ENCODE assay signal across 11 cellular contexts in the genomic region with DNA sequence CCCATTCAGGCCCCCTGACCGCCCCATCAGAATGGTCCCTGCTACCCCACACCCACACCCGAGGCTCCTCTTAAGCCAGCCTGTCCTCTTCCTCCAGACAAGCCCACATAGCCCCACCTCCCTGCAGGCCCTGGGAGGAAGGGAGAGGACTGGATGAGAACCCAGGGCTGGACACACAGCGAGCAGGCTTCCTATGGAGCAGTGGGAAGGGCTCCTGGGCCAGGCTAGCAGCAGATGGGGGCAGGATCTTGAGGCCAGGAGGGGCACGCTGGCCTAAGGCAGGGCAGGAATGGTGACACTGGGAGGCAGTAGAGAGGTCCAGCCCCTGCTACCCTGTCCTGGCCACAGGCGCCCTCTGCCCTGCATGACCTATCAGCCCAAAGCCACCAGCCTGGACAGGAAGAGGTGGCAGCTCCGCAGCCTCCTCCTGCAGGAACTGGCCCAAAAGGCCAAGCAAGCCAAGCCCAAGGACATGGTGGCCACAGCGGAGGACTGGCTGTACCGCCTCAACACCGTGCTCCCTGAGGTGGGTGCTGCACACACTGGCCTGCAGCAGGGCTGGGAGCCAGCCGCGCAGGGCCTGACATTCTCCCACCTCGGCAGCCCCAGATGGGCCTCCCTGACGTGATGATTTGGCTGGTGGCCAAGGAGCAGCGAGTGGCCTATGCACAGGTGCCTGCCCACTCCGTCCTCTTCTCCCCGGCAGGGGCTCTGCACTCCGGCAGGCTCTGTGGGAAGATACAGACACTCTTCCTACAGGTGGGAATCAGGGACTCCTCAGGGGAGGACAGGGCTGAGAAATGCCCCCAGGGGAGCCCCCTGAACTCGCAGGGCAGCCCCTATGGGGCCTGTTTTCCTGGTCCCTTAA. TPM values are rescaled to one million over a fixed set of nuclear protein-coding genes. Genes with fewer than 3 reads are reported as not detected.
DNase-seq lines count a peak whose midpoint lies in the region; ATAC-seq and TF ChIP-seq lines count a peak whose summit lies in the region.
"Had no signal": no experiment of that assay in that cellular context is flagged by ENCODE, and none has a peak within 500 bp of the region (broad histone marks: within the 10 kb centered on the region; RNA-seq: fewer than 3 reads in every experiment).

No MANE protein-coding gene starts in this region.

- H3K27me3 ChIP-seq in psoas muscle (ENCODE audit: insufficient read depth in 3 of 3, low read length in 2 of 3), result no peaks in the 10 kb centered on the region

- no peaks in the 10 kb centered on the region for H3K4me1 ChIP-seq in psoas muscle

- no peak for TF ChIP-seq CTCF in psoas muscle (IDR thresholded peaks at IDR 0.05)

- WGBS in psoas muscle, 3 donors, result 36 to 43% (median 38%) methylated on average over 18 of the region's 18 CpGs

- intact Hi-C loops in Right ventricle myocardium superior (cut with DNase I), result no loop called here
- intact Hi-C loops in psoas muscle (cut with DNase I), result no loop called here

- H3K36me3 ChIP-seq in psoas muscle (ENCODE audit: insufficient read depth in 1 of 2, low read depth in 1 of 2), result no peaks in the 10 kb centered on the region
- H3K36me3 ChIP-seq: thoracic aorta had no signal

- no peak overlapping the region for H3K4me3 ChIP-seq in psoas muscle
- H3K4me3 ChIP-seq: thoracic aorta had no signal

- DNase-seq in HuH-7 (ENCODE audit: low spot score) (peak; percentile 75), NCI-H774 (lab: John Stamatoyannopoulos, UW) (peak; percentile 17), Right ventricle myocardium superior (peak; percentile 48), psoas muscle (no peak), 8988T (no peak)
- DNase-seq: activated CD4-positive, alpha-beta memory T cell treated with anti-CD3 and anti-CD28 coated beads, Interleukin-2, amount 10 ng/mL, durations not matched to agents 7 days and 5 days; Karpas-422 had no signal

- H3K27ac ChIP-seq in psoas muscle, result no peak overlapping the region
- H3K27ac ChIP-seq: thoracic aorta had no signal

- H3K9me3 ChIP-seq in psoas muscle, result no peaks in the 10 kb centered on the region
- H3K9me3 ChIP-seq: thoracic aorta had no signal

- ATAC-seq in Right ventricle myocardium superior (ENCODE audit: poor library complexity) (peak; percentile 55), psoas muscle (peak; percentile 21 to 43 (median 34)), HG03135 (IDR thresholded peaks at IDR 0.05; ENCODE audit: unreplicated experiment) (no peak), GM21825 (IDR thresholded peaks at IDR 0.05; ENCODE audit: unreplicated experiment) (no peak), GM19351 (IDR thresholded peaks at IDR 0.05; ENCODE audit: unreplicated experiment) (no peak)

RNA-seq across cellular contexts. Expression of gene FER1L5, which starts 43.3 kb away (rescaled TPM):
- total RNA-seq in Right ventricle myocardium superior, result not detected
- not detected for total RNA-seq in psoas muscle
- polyA plus RNA-seq in psoas muscle, result under 1 TPM in 1 of 3 donors, not detected in 2; 0.01 TPM
- total RNA-seq: activated CD4-positive, alpha-beta memory T cell treated with anti-CD3 and anti-CD28 coated beads, Interleukin-2, amount 10 ng/mL, durations not matched to agents 7 days and 5 days; thoracic aorta had no signal

RNA-seq across cellular contexts. Expression of gene KANSL3, which starts 47.7 kb away (rescaled TPM):
- total RNA-seq in Right ventricle myocardium superior, result 31.8 TPM
- 10 to 100 TPM; 49.2 to 55.3 (median 50.6) TPM for total RNA-seq in psoas muscle
- 100 to 1,000 TPM in 1 of 3 donors, 10 to 100 TPM in 2; 25.9 to 101 (median 32.6) TPM for polyA plus RNA-seq in psoas muscle

RNA-seq across cellular contexts. Expression of gene LMAN2L, which starts 54.0 kb away (rescaled TPM):
- 25.7 TPM for total RNA-seq in Right ventricle myocardium superior
- total RNA-seq in psoas muscle, result 10 to 100 TPM; 10.0 to 20.7 (median 12.9) TPM
- 10 to 100 TPM in 2 of 3 donors, 1 to 10 TPM in 1; 8.6 to 24.1 (median 12.7) TPM for polyA plus RNA-seq in psoas muscle

Comparison
In these comparisons a context has a peak if more than half of its experiments do, and no peak if none do; other contexts are left out.
1. DNase-seq: peak in HuH-7 (single experiment), NCI-H774 (single experiment) and Right ventricle myocardium superior (single experiment); none in psoas muscle (0 of 2) and 8988T (single experiment).
2. ATAC-seq: peak in Right ventricle myocardium superior (single experiment) and psoas muscle (4 of 4); none in HG03135 (single experiment), GM21825 (single experiment) and GM19351 (single experiment).